ENCODE assay signal across 22 cellular contexts in genomic region chr2:239471011-239471792, GRCh38.
"Had no signal": no experiment of that assay in that cellular context is flagged by ENCODE, and none has a peak within 500 bp of the region (broad histone marks: within the 10 kb centered on the region; RNA-seq: fewer than 3 reads in every experiment).

No MANE protein-coding gene starts in this region.

- H3K36me3 Mint-ChIP-seq: activated CD8-positive, alpha-beta memory T cell treated with anti-CD3 and anti-CD28 coated beads, Interleukin-2, amount 10 ng/mL, durations not matched to agents 7 days and 5 days; activated naive CD8-positive, alpha-beta T cell treated with anti-CD3 and anti-CD28 coated beads for 36 hours; stimulated activated naive B cell treated with anti-CD40 and anti-IgM and Interleukin-4, amounts not matched to agents 10 μg/mL and 1 μg/mL and 100 μg/mL, for 72 hours had no signal

- ATAC-seq: activated CD4-positive, CD25-positive, alpha-beta regulatory T cell treated with anti-CD3 and anti-CD28 coated beads, Interleukin-2, amount 50 U/mL, for 24 hours; activated CD8-positive, alpha-beta memory T cell treated with anti-CD3 and anti-CD28 coated beads, Interleukin-2, amount 10 ng/mL, durations not matched to agents 7 days and 5 days; activated T-helper 17 cell treated with anti-CD3 and anti-CD28 coated beads, Interleukin-2, amount 50 U/mL, for 72 hours; mucosa of descending colon; sciatic nerve; SK-N-SH treated with all-trans-retinoic acid at 6 μM for 48 hours; stimulated activated naive B cell treated with anti-CD40 and anti-IgM and Interleukin-4, amounts not matched to agents 10 μg/mL and 1 μg/mL and 100 μg/mL, for 72 hours had no signal

- H3K4me3 Mint-ChIP-seq: activated CD4-positive, alpha-beta memory T cell treated with anti-CD3 and anti-CD28 coated beads, Interleukin-2, amount 10 ng/mL, durations not matched to agents 7 days and 5 days; activated CD4-positive, alpha-beta T cell treated with anti-CD3 and anti-CD28 coated beads, Interleukin-2, amount 10 ng/mL, durations not matched to agents 24 days and 14 days; activated CD8-positive, alpha-beta memory T cell treated with anti-CD3 and anti-CD28 coated beads, Interleukin-2, amount 10 ng/mL, durations not matched to agents 7 days and 5 days; activated naive CD8-positive, alpha-beta T cell treated with anti-CD3 and anti-CD28 coated beads for 36 hours; activated T-cell treated with anti-CD3 and anti-CD28 coated beads, Interleukin-2, amount 50 U/mL, for 24 hours; activated T-helper 17 cell treated with anti-CD3 and anti-CD28 coated beads, Interleukin-2, amount 50 U/mL, for 72 hours; nephron progenitor cell; stimulated activated naive B cell treated with anti-CD40 and anti-IgM and Interleukin-4, amounts not matched to agents 10 μg/mL and 1 μg/mL and 100 μg/mL, for 72 hours had no signal

- H3K4me1 Mint-ChIP-seq: activated CD4-positive, alpha-beta memory T cell treated with anti-CD3 and anti-CD28 coated beads, Interleukin-2, amount 10 ng/mL, durations not matched to agents 7 days and 5 days; activated CD4-positive, alpha-beta T cell treated with anti-CD3 and anti-CD28 coated beads, Interleukin-2, amount 10 ng/mL, durations not matched to agents 24 days and 14 days; activated CD8-positive, alpha-beta memory T cell treated with anti-CD3 and anti-CD28 coated beads, Interleukin-2, amount 10 ng/mL, durations not matched to agents 7 days and 5 days; activated naive CD8-positive, alpha-beta T cell treated with anti-CD3 and anti-CD28 coated beads for 36 hours; activated T-helper 17 cell treated with anti-CD3 and anti-CD28 coated beads, Interleukin-2, amount 50 U/mL, for 72 hours; nephron progenitor cell; stimulated activated naive B cell treated with anti-CD40 and anti-IgM and Interleukin-4, amounts not matched to agents 10 μg/mL and 1 μg/mL and 100 μg/mL, for 72 hours had no signal

- H3K27ac Mint-ChIP-seq: activated CD4-positive, alpha-beta memory T cell treated with anti-CD3 and anti-CD28 coated beads, Interleukin-2, amount 10 ng/mL, durations not matched to agents 7 days and 5 days; activated CD4-positive, alpha-beta T cell treated with anti-CD3 and anti-CD28 coated beads, Interleukin-2, amount 10 ng/mL, durations not matched to agents 24 days and 14 days; activated CD8-positive, alpha-beta memory T cell treated with anti-CD3 and anti-CD28 coated beads, Interleukin-2, amount 10 ng/mL, durations not matched to agents 7 days and 5 days; activated naive CD8-positive, alpha-beta T cell treated with anti-CD3 and anti-CD28 coated beads for 36 hours; activated T-cell treated with anti-CD3 and anti-CD28 coated beads, Interleukin-2, amount 50 U/mL, for 24 hours; activated T-helper 17 cell treated with anti-CD3 and anti-CD28 coated beads, Interleukin-2, amount 50 U/mL, for 72 hours; nephron progenitor cell; stimulated activated naive B cell treated with anti-CD40 and anti-IgM and Interleukin-4, amounts not matched to agents 10 μg/mL and 1 μg/mL and 100 μg/mL, for 72 hours had no signal

- H3K4me3 ChIP-seq: mucosa of descending colon, thoracic aorta, upper lobe of left lung had no signal

- H3K9me3 ChIP-seq: mucosa of descending colon, thoracic aorta, upper lobe of left lung had no signal

- H3K27me3 Mint-ChIP-seq: activated CD8-positive, alpha-beta memory T cell treated with anti-CD3 and anti-CD28 coated beads, Interleukin-2, amount 10 ng/mL, durations not matched to agents 7 days and 5 days; activated naive CD8-positive, alpha-beta T cell treated with anti-CD3 and anti-CD28 coated beads for 36 hours; activated T-cell treated with anti-CD3 and anti-CD28 coated beads, Interleukin-2, amount 50 U/mL, for 24 hours; activated T-helper 17 cell treated with anti-CD3 and anti-CD28 coated beads, Interleukin-2, amount 50 U/mL, for 72 hours had no signal

- H3K27me3 ChIP-seq: upper lobe of left lung had no signal

- H3K9me3 Mint-ChIP-seq: activated CD4-positive, alpha-beta memory T cell treated with anti-CD3 and anti-CD28 coated beads, Interleukin-2, amount 10 ng/mL, durations not matched to agents 7 days and 5 days; activated CD4-positive, alpha-beta T cell treated with anti-CD3 and anti-CD28 coated beads, Interleukin-2, amount 10 ng/mL, durations not matched to agents 24 days and 14 days; activated naive CD8-positive, alpha-beta T cell treated with anti-CD3 and anti-CD28 coated beads for 36 hours; activated T-cell treated with anti-CD3 and anti-CD28 coated beads, Interleukin-2, amount 50 U/mL, for 24 hours; activated T-helper 17 cell treated with anti-CD3 and anti-CD28 coated beads, Interleukin-2, amount 50 U/mL, for 72 hours had no signal

- DNase-seq: activated CD4-positive, alpha-beta memory T cell treated with anti-CD3 and anti-CD28 coated beads, Interleukin-2, amount 10 ng/mL, durations not matched to agents 7 days and 5 days; activated CD4-positive, alpha-beta T cell treated with anti-CD3 and anti-CD28 coated beads, Interleukin-2, amount 10 ng/mL, durations not matched to agents 24 days and 14 days; activated CD8-positive, alpha-beta memory T cell treated with anti-CD3 and anti-CD28 coated beads, Interleukin-2, amount 10 ng/mL, durations not matched to agents 7 days and 5 days; activated naive CD4-positive, alpha-beta T cell treated with Interleukin-2 at 50 U/mL for 16 hours; activated naive CD8-positive, alpha-beta T cell treated with anti-CD3 and anti-CD28 coated beads for 36 hours; activated T-cell treated with anti-CD3 and anti-CD28 coated beads, Interleukin-2, amount 50 U/mL, for 24 hours; cortex of kidney; effector CD4-positive, alpha-beta T cell; hippocampal formation; mesenchymal stem cell; mucosa of descending colon; nephron progenitor cell; nucleus accumbens; stimulated activated CD4-positive, alpha-beta T cell treated with anti-CD3 and anti-CD28 coated beads, Interleukin-2, amount 100 ng/mL, for 48 hours; stimulated activated CD8-positive, alpha-beta memory T cell treated with anti-CD3 and anti-CD28 coated beads, Interleukin-4, amount 100 ng/mL, for 48 hours; stimulated activated naive B cell treated with anti-CD40 and anti-IgM and Interleukin-4, amounts not matched to agents 10 μg/mL and 1 μg/mL and 100 μg/mL, for 72 hours had no signal

- H3K4me1 ChIP-seq: upper lobe of left lung had no signal

- H3K27ac ChIP-seq: thoracic aorta, upper lobe of left lung had no signal

- H3K36me3 ChIP-seq: thoracic aorta, upper lobe of left lung had no signal
